8 cellular contexts compared by ENCODE assay signal in the genomic region with DNA sequence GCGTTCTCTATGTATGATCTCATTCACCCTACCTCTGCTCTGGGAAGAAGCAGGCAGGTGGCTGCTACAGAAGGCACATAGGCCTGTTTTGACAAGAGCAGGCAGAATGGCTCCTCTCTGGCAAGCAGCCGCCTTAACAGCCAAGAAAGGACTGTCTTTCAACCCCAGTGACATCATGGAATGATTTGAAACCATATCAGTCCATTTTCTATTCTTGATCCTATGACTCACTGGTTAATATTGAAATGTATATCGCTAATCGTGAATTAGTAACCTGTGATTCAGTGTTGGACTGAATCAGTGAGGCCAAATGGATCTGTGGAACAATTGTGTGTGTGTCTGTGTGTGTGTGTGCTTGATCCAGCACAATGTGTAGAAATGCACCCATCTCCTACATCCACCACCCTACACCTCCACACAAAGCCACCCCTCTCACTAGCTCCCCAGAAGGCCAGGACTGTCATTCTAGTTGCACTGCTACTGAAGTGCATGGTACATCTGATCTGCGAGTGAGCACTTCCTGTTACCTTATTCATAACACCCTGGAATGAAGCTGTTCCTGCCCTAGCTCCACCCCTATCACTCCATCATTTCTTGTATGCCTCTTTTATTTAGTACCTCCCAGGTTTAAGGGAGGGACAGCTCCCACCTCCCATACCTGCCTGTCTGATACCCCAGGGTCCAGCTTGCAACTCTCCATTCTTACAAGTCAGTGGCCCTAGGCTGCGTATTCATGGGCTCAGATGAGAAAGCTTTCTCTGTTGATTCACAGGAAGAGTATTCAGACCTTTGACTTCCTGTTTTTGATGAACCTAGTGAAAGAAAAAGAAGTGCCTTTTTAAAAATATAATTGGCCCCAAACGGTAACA.
DNase-seq lines count a peak whose midpoint lies in the region; ATAC-seq and TF ChIP-seq lines count a peak whose summit lies in the region.

No MANE protein-coding gene starts in this region.

- intact Hi-C loops in CD8-positive, alpha-beta T cell (cut with DNase I, micrococcal nuclease): loop anchor here (1.0 to 2.0 kb wide), 2 partner anchors 16 to 18 kb away; no protein-coding TSS in a partner anchor
- intact Hi-C loops in ovary (cut with DNase I): no loop called here

- no peaks in the 10 kb centered on the region for H3K27me3 Mint-ChIP-seq in CD8-positive, alpha-beta T cell (ENCODE audit: low read depth)
- no peaks in the 10 kb centered on the region for H3K27me3 Mint-ChIP-seq in activated CD8-positive, alpha-beta T cell treated with anti-CD3 and anti-CD28 coated beads, Interleukin-2, amount 10 ng/mL, durations not matched to agents 7 days and 5 days (ENCODE audit: low read depth)

- no peaks in the 10 kb centered on the region for H3K36me3 ChIP-seq in CD8-positive, alpha-beta T cell (ENCODE audit: insufficient read depth, low read length)
- H3K36me3 ChIP-seq in tibial nerve (no peaks in the 10 kb centered on the region), ovary (no peaks in the 10 kb centered on the region)

- H3K4me3 ChIP-seq in CD8-positive, alpha-beta T cell (ENCODE audit: low read depth, low read length): no peak overlapping the region
- H3K4me3 ChIP-seq in tibial nerve (no peak overlapping the region), ovary (no peak overlapping the region)

- H3K27ac ChIP-seq in CD8-positive, alpha-beta T cell (ENCODE audit: low read depth, low read length): peak overlapping the region; percentile 65
- H3K27ac ChIP-seq in tibial nerve (peak overlapping the region in 3 of 4 donors; percentile 56 to 71 (median 69)), ovary (no peak overlapping the region)

- peak overlapping the region; percentile 100 for H3K27ac Mint-ChIP-seq in CD8-positive, alpha-beta T cell
- H3K27ac Mint-ChIP-seq in activated CD8-positive, alpha-beta T cell treated with anti-CD3 and anti-CD28 coated beads, Interleukin-2, amount 10 ng/mL, durations not matched to agents 7 days and 5 days: peak overlapping the region; percentile 98

- 50 to 58% methylated on average over 7 of the region's 7 CpGs for WGBS in tibial nerve, 2 donors
- 79 to 88% (median 86%) methylated on average over 7 of the region's 7 CpGs for WGBS in ovary, 3 donors

- peak; percentile 93 for ATAC-seq in CD8-positive, alpha-beta T cell
- ATAC-seq in GM19468 (IDR thresholded peaks at IDR 0.05; ENCODE audit: extremely low read depth, unreplicated experiment): peak; percentile 25
- ATAC-seq in HG03565 (IDR thresholded peaks at IDR 0.05; ENCODE audit: unreplicated experiment): peak; percentile 44
- ATAC-seq in activated CD8-positive, alpha-beta T cell treated with anti-CD3 and anti-CD28 coated beads, Interleukin-2, amount 10 ng/mL, durations not matched to agents 7 days and 5 days: peak; percentile 88

- peaks cover 7% of the 10 kb centered on the region for H3K9me3 Mint-ChIP-seq in CD8-positive, alpha-beta T cell
- H3K9me3 Mint-ChIP-seq in activated CD8-positive, alpha-beta T cell treated with anti-CD3 and anti-CD28 coated beads, Interleukin-2, amount 10 ng/mL, durations not matched to agents 7 days and 5 days (ENCODE audit: insufficient read depth): peaks cover 11% of the 10 kb centered on the region

- H3K36me3 Mint-ChIP-seq in CD8-positive, alpha-beta T cell: peaks cover 9% of the 10 kb centered on the region
- H3K36me3 Mint-ChIP-seq in activated CD8-positive, alpha-beta T cell treated with anti-CD3 and anti-CD28 coated beads, Interleukin-2, amount 10 ng/mL, durations not matched to agents 7 days and 5 days (ENCODE audit: low read depth): peaks cover 24% of the 10 kb centered on the region

- H3K4me1 ChIP-seq in CD8-positive, alpha-beta T cell (ENCODE audit: insufficient read depth, low read length): peaks cover 58% of the 10 kb centered on the region
- H3K4me1 ChIP-seq in tibial nerve (peaks cover 0 to 17% (median 8%) of the 10 kb centered on the region in 4 donors), ovary (ENCODE audit: insufficient read depth) (no peaks in the 10 kb centered on the region)

- peak overlapping the region; percentile 73 for H3K4me3 Mint-ChIP-seq in CD8-positive, alpha-beta T cell
- H3K4me3 Mint-ChIP-seq in activated CD8-positive, alpha-beta T cell treated with anti-CD3 and anti-CD28 coated beads, Interleukin-2, amount 10 ng/mL, durations not matched to agents 7 days and 5 days: peak overlapping the region; percentile 37

- CTCF ChIA-PET in CD8-positive, alpha-beta T cell (lab: Charles Lee): interaction anchor here (0.6 to 2.8 kb wide), 16 partner anchors 9 to 772 kb away, joined by 3 to 18 read pairs (median 3); no protein-coding TSS in a partner anchor
- CTCF ChIA-PET in activated CD8-positive, alpha-beta T cell treated with anti-CD3 and anti-CD28 coated beads, Interleukin-2, amount 10 ng/mL, durations not matched to agents 7 days and 5 days (lab: Charles Lee): interaction anchor here (0.7 to 5.8 kb wide), 6 partner anchors 15 to 467 kb away, joined by 3 to 40 read pairs (median 5); no protein-coding TSS in a partner anchor

- TF ChIP-seq CTCF in CD8-positive, alpha-beta T cell (IDR thresholded peaks at IDR 0.05): no peak
- no peak for TF ChIP-seq CTCF in tibial nerve (IDR thresholded peaks at IDR 0.05)
- TF ChIP-seq CTCF in ovary (IDR thresholded peaks at IDR 0.05): no peak

- H3K27me3 ChIP-seq in CD8-positive, alpha-beta T cell (ENCODE audit: insufficient read depth, low read length): no peaks in the 10 kb centered on the region
- H3K27me3 ChIP-seq in tibial nerve: no peaks in the 10 kb centered on the region
- no peaks in the 10 kb centered on the region for H3K27me3 ChIP-seq in ovary

- TF ChIP-seq EP300 in tibial nerve (IDR thresholded peaks at IDR 0.05): no peak
- TF ChIP-seq EP300 in ovary (IDR thresholded peaks at IDR 0.05): no peak

- POLR2A ChIA-PET in CD8-positive, alpha-beta T cell (lab: Charles Lee): interaction anchor here (0.7 to 5.4 kb wide), 12 partner anchors 10 to 458 kb away, joined by 3 to 151 read pairs (median 4); no protein-coding TSS in a partner anchor
- POLR2A ChIA-PET in activated CD8-positive, alpha-beta T cell treated with anti-CD3 and anti-CD28 coated beads, Interleukin-2, amount 10 ng/mL, durations not matched to agents 7 days and 5 days (lab: Charles Lee): interaction anchor here (0.6 to 2.9 kb wide), 5 partner anchors 16 to 458 kb away, joined by 3 to 17 read pairs (median 7); no protein-coding TSS in a partner anchor

- H3K9me3 ChIP-seq in CD8-positive, alpha-beta T cell (ENCODE audit: low read length): peaks cover 7% of the 10 kb centered on the region
- H3K9me3 ChIP-seq in tibial nerve (peaks cover 0 to 8% (median 0%) of the 10 kb centered on the region in 4 donors), ovary (no peaks in the 10 kb centered on the region)

- DNase-seq in CD8-positive, alpha-beta T cell: peak in 5 of 7 experiments; percentile 42 to 84 (median 46)
- DNase-seq in activated CD8-positive, alpha-beta T cell treated with anti-CD3 and anti-CD28 coated beads, Interleukin-2, amount 10 ng/mL, durations not matched to agents 7 days and 5 days: peak; percentile 52
- DNase-seq in glomerular visceral epithelial cell (ENCODE audit: extremely low spot score): peak; percentile 72
- DNase-seq in tibial nerve (ENCODE audit: low spot score in 2 of 2): no peak
- no peak for DNase-seq in NCI-H1417 (lab: John Stamatoyannopoulos, UW)
- no peak for DNase-seq in ovary

- H3K4me1 Mint-ChIP-seq in CD8-positive, alpha-beta T cell (ENCODE audit: low read depth): peaks cover 77% of the 10 kb centered on the region
- H3K4me1 Mint-ChIP-seq in activated CD8-positive, alpha-beta T cell treated with anti-CD3 and anti-CD28 coated beads, Interleukin-2, amount 10 ng/mL, durations not matched to agents 7 days and 5 days (ENCODE audit: low read depth): peaks cover 36% of the 10 kb centered on the region

- no peak for TF ChIP-seq POLR2A in tibial nerve (IDR thresholded peaks at IDR 0.05)
- TF ChIP-seq POLR2A in ovary (IDR thresholded peaks at IDR 0.05): no peak

Comparison
In these comparisons a context has a peak if more than half of its experiments do, and no peak if none do; other contexts are left out.
1. ATAC-seq: peak in every context shown above with its lines; median percentile 93 in CD8-positive, alpha-beta T cell; 88 in activated CD8-positive, alpha-beta T cell treated with anti-CD3 and anti-CD28 coated beads, Interleukin-2, amount 10 ng/mL, durations not matched to agents 7 days and 5 days; 44 in HG03565; 25 in GM19468.
2. DNase-seq: peak in CD8-positive, alpha-beta T cell (5 of 7), activated CD8-positive, alpha-beta T cell treated with anti-CD3 and anti-CD28 coated beads, Interleukin-2, amount 10 ng/mL, durations not matched to agents 7 days and 5 days (single experiment) and glomerular visceral epithelial cell (single experiment); none in tibial nerve (0 of 2), NCI-H1417 (0 of 3) and ovary (0 of 5).
3. H3K27ac ChIP-seq: peak in CD8-positive, alpha-beta T cell (single experiment) and tibial nerve (3 of 4); none in ovary (0 of 2).
4. intact Hi-C loops: an anchor here in CD8-positive, alpha-beta T cell (1.0 to 2.0 kb wide); none called in ovary.